Comparison of ENCODE assay signal across 15 cellular contexts in genomic region chr3:114504941-114505632, GRCh38.
A peak's percentile ranks its signal among the peaks of the same experiment; 100 is the strongest.
DNase-seq lines count a peak whose midpoint lies in the region; ATAC-seq and TF ChIP-seq lines count a peak whose summit lies in the region.
"Had no signal": no experiment of that assay in that cellular context is flagged by ENCODE, and none has a peak within 500 bp of the region (broad histone marks: within the 10 kb centered on the region; RNA-seq: fewer than 3 reads in every experiment).

No MANE protein-coding gene starts in this region.

- H3K4me1 ChIP-seq in PC-3 (ENCODE audit: insufficient read depth, low read length) (0 out of 2 replicates have a peak, but pooled peaks cover 4% of the 10 kb centered on the region), foreskin keratinocyte (no peaks in the 10 kb centered on the region), prostate gland (replicated peaks) (no peaks in the 10 kb centered on the region)

- TF ChIP-seq CTCF in PC-3 (conservative IDR thresholded peaks at IDR 0.05; ENCODE audit: low read depth, low read length) (no peak), foreskin keratinocyte (conservative IDR thresholded peaks at IDR 0.05) (no peak), prostate gland (IDR thresholded peaks at IDR 0.05) (no peak)

- H3K36me3 ChIP-seq in PC-3 (ENCODE audit: low read depth, low read length) (no peaks in the 10 kb centered on the region), prostate gland (no peaks in the 10 kb centered on the region)
- H3K36me3 ChIP-seq: pancreas, spleen, stomach had no signal

- no peaks in the 10 kb centered on the region for H3K9me3 ChIP-seq in PC-3 (ENCODE audit: low read length)
- H3K9me3 ChIP-seq in prostate gland: no peaks in the 10 kb centered on the region
- H3K9me3 ChIP-seq: pancreas, spleen, stomach had no signal

- H3F3A ChIP-seq in PC-3 (ENCODE audit: low read length, unreplicated experiment): no peaks in the 10 kb centered on the region

- no peak overlapping the region for H3K4me2 ChIP-seq in PC-3 (ENCODE audit: low read length)

- no peaks in the 10 kb centered on the region for H3K36me3 Mint-ChIP-seq in activated naive CD4-positive, alpha-beta T cell treated with anti-CD3 and anti-CD28 coated beads for 36 hours (ENCODE audit: low read depth)
- no peaks in the 10 kb centered on the region for H3K36me3 Mint-ChIP-seq in activated naive CD4-positive, alpha-beta T cell treated with anti-CD3 and anti-CD28 coated beads, Interleukin-2, amount 10 ng/mL, durations not matched to agents 7 days and 5 days

- no peak overlapping the region for H3K27ac Mint-ChIP-seq in activated naive CD4-positive, alpha-beta T cell treated with anti-CD3 and anti-CD28 coated beads for 36 hours
- H3K27ac Mint-ChIP-seq in activated naive CD4-positive, alpha-beta T cell treated with anti-CD3 and anti-CD28 coated beads, Interleukin-2, amount 10 ng/mL, durations not matched to agents 7 days and 5 days: no peak overlapping the region
- H3K27ac Mint-ChIP-seq in stimulated activated naive CD8-positive, alpha-beta T cell treated with anti-CD3 and anti-CD28 coated beads, Interleukin-15, amount 100 ng/mL, for 72 hours: no peak overlapping the region

- WGBS in prostate gland: 80% methylated on average over 4 of the region's 4 CpGs

- H3K27me3 ChIP-seq in PC-3 (ENCODE audit: low read length) (peaks cover 3% of the 10 kb centered on the region; the same call in 1 of the 2 replicates), foreskin keratinocyte (no peaks in the 10 kb centered on the region), prostate gland (replicated peaks; ENCODE audit: insufficient read depth) (no peaks in the 10 kb centered on the region)
- H3K27me3 ChIP-seq: pancreas, spleen, stomach had no signal

- H4K20me1 ChIP-seq in PC-3 (ENCODE audit: low read length): no peaks in the 10 kb centered on the region

- no peak overlapping the region for H3K4me3 Mint-ChIP-seq in activated naive CD4-positive, alpha-beta T cell treated with anti-CD3 and anti-CD28 coated beads for 36 hours
- no peak overlapping the region for H3K4me3 Mint-ChIP-seq in activated naive CD4-positive, alpha-beta T cell treated with anti-CD3 and anti-CD28 coated beads, Interleukin-2, amount 10 ng/mL, durations not matched to agents 7 days and 5 days
- no peak overlapping the region for H3K4me3 Mint-ChIP-seq in stimulated activated naive CD8-positive, alpha-beta T cell treated with anti-CD3 and anti-CD28 coated beads, Interleukin-15, amount 100 ng/mL, for 72 hours
- H3K4me3 Mint-ChIP-seq: central memory CD8-positive, alpha-beta T cell had no signal

- intact Hi-C loops in activated naive CD4-positive, alpha-beta T cell treated with anti-CD3 and anti-CD28 coated beads for 36 hours (cut with micrococcal nuclease): loop anchor here (1.0 to 10.0 kb wide), 11 partner anchors 11 to 1280 kb away; partner anchors contain the start of gene ZBTB20
- intact Hi-C loops in PC-3 (cut with micrococcal nuclease): no loop called here
- intact Hi-C loops in prostate gland (cut with DNase I): no loop called here

- H3K4me3 ChIP-seq in PC-3 (ENCODE audit: low read length) (no peak overlapping the region), prostate gland (no peak overlapping the region)
- H3K4me3 ChIP-seq: pancreas, spleen, stomach had no signal

- peaks cover 44% of the 10 kb centered on the region for H3K4me1 Mint-ChIP-seq in activated naive CD4-positive, alpha-beta T cell treated with anti-CD3 and anti-CD28 coated beads for 36 hours (ENCODE audit: low read depth)
- peaks cover 20% of the 10 kb centered on the region for H3K4me1 Mint-ChIP-seq in activated naive CD4-positive, alpha-beta T cell treated with anti-CD3 and anti-CD28 coated beads, Interleukin-2, amount 10 ng/mL, durations not matched to agents 7 days and 5 days
- H3K4me1 Mint-ChIP-seq in stimulated activated naive CD8-positive, alpha-beta T cell treated with anti-CD3 and anti-CD28 coated beads, Interleukin-15, amount 100 ng/mL, for 72 hours: peaks cover 39% of the 10 kb centered on the region

- BruUV-seq in PC-3 (replicated peaks; lab: Mats Ljungman, UMichigan): no TSS peak

- peak; percentile 12 for DNase-seq in activated naive CD4-positive, alpha-beta T cell treated with anti-CD3 and anti-CD28 coated beads for 36 hours
- no peak for DNase-seq in activated naive CD4-positive, alpha-beta T cell treated with anti-CD3 and anti-CD28 coated beads, Interleukin-2, amount 10 ng/mL, durations not matched to agents 7 days and 5 days
- DNase-seq in PC-3: peak; percentile 53
- peak in 1 of 2 donors; percentile 27 for DNase-seq in foreskin keratinocyte
- no peak for DNase-seq in stimulated activated naive CD8-positive, alpha-beta T cell treated with anti-CD3 and anti-CD28 coated beads, Interleukin-15, amount 100 ng/mL, for 72 hours
- DNase-seq in prostate gland (ENCODE audit: low spot score): no peak
- no peak for DNase-seq in NCI-H187 treated with DMSO at 0.1 percent for 48 hours (lab: John Stamatoyannopoulos, UW)
- DNase-seq: left ventricle myocardium superior, NCI-H1436 treated with DMSO at 0.1 percent for 48 hours, pancreas, SIG-M5, spleen, stomach had no signal

- H2AFZ ChIP-seq in PC-3 (ENCODE audit: low read length): no peak overlapping the region

- no peaks in the 10 kb centered on the region for H3K79me2 ChIP-seq in PC-3 (ENCODE audit: low read length)

- ATAC-seq in PC-3 (peak; percentile 78), foreskin keratinocyte (peak; percentile 73), GM19351 (IDR thresholded peaks at IDR 0.05; ENCODE audit: unreplicated experiment) (no peak)
- ATAC-seq in stimulated activated naive CD8-positive, alpha-beta T cell treated with anti-CD3 and anti-CD28 coated beads, Interleukin-15, amount 100 ng/mL, for 72 hours: peak; percentile 90
- ATAC-seq: left ventricle myocardium superior, pancreas had no signal

- H3K9me3 Mint-ChIP-seq in activated naive CD4-positive, alpha-beta T cell treated with anti-CD3 and anti-CD28 coated beads for 36 hours: no peaks in the 10 kb centered on the region
- H3K9me3 Mint-ChIP-seq in activated naive CD4-positive, alpha-beta T cell treated with anti-CD3 and anti-CD28 coated beads, Interleukin-2, amount 10 ng/mL, durations not matched to agents 7 days and 5 days: no peaks in the 10 kb centered on the region
- H3K9me3 Mint-ChIP-seq in stimulated activated naive CD8-positive, alpha-beta T cell treated with anti-CD3 and anti-CD28 coated beads, Interleukin-15, amount 100 ng/mL, for 72 hours: no peaks in the 10 kb centered on the region
- H3K9me3 Mint-ChIP-seq: central memory CD8-positive, alpha-beta T cell had no signal

- CTCF ChIA-PET in activated naive CD4-positive, alpha-beta T cell treated with anti-CD3 and anti-CD28 coated beads for 36 hours (lab: Charles Lee): no interaction called here
- CTCF ChIA-PET in activated naive CD4-positive, alpha-beta T cell treated with anti-CD3 and anti-CD28 coated beads, Interleukin-2, amount 10 ng/mL, durations not matched to agents 7 days and 5 days (lab: Charles Lee): no interaction called here
- CTCF ChIA-PET in PC-3 (lab: Charles Lee): interaction anchor here (0.5 kb wide), 1 partner anchor 11 kb away, joined by 4 read pairs; no protein-coding TSS in a partner anchor

- POLR2A ChIA-PET in PC-3 (lab: Charles Lee; ENCODE audit: unreplicated experiment): no interaction called here

- no peak for TF ChIP-seq POLR2A in prostate gland (IDR thresholded peaks at IDR 0.05)

- H3K27ac ChIP-seq in PC-3 (ENCODE audit: low read length): no peak overlapping the region
- no peak overlapping the region for H3K27ac ChIP-seq in foreskin keratinocyte
- no peak overlapping the region for H3K27ac ChIP-seq in prostate gland
- H3K27ac ChIP-seq: pancreas, spleen, stomach had no signal

- no peaks in the 10 kb centered on the region for H3K9me2 ChIP-seq in PC-3 (replicated peaks; ENCODE audit: low read length)

- no peak overlapping the region for H3K9ac ChIP-seq in PC-3 (ENCODE audit: low read length)

- peaks cover 17% of the 10 kb centered on the region for H3K27me3 Mint-ChIP-seq in activated naive CD4-positive, alpha-beta T cell treated with anti-CD3 and anti-CD28 coated beads for 36 hours (ENCODE audit: low read depth)
- H3K27me3 Mint-ChIP-seq in activated naive CD4-positive, alpha-beta T cell treated with anti-CD3 and anti-CD28 coated beads, Interleukin-2, amount 10 ng/mL, durations not matched to agents 7 days and 5 days: peaks cover 19% of the 10 kb centered on the region
- no peaks in the 10 kb centered on the region for H3K27me3 Mint-ChIP-seq in stimulated activated naive CD8-positive, alpha-beta T cell treated with anti-CD3 and anti-CD28 coated beads, Interleukin-15, amount 100 ng/mL, for 72 hours
- H3K27me3 Mint-ChIP-seq: central memory CD8-positive, alpha-beta T cell had no signal

Comparison
In these comparisons a context has a peak if more than half of its experiments do, and no peak if none do; other contexts are left out.
1. DNase-seq: peak in activated naive CD4-positive, alpha-beta T cell treated with anti-CD3 and anti-CD28 coated beads for 36 hours (single experiment) and PC-3 (single experiment); none in activated naive CD4-positive, alpha-beta T cell treated with anti-CD3 and anti-CD28 coated beads, Interleukin-2, amount 10 ng/mL, durations not matched to agents 7 days and 5 days (single experiment), stimulated activated naive CD8-positive, alpha-beta T cell treated with anti-CD3 and anti-CD28 coated beads, Interleukin-15, amount 100 ng/mL, for 72 hours (0 of 2), prostate gland (single experiment) and NCI-H187 treated with DMSO at 0.1 percent for 48 hours (single experiment).